In genomic region chr15:64521726-64522164, GRCh38 we compare ENCODE assay signal across 8 cellular contexts.
A peak's percentile ranks its signal among the peaks of the same experiment; 100 is the strongest.
DNase-seq lines count a peak whose midpoint lies in the region; ATAC-seq, FAIRE-seq and TF ChIP-seq lines count a peak whose summit lies in the region.

No MANE protein-coding gene starts in this region.

- DNase-seq in A549 (ENCODE audit: low read depth in 1 of 2, low spot score in 1 of 2) = peak; percentile 30 to 81
- DNase-seq in activated naive CD8-positive, alpha-beta T cell treated with anti-CD3 and anti-CD28 coated beads, Interleukin-2, amount 50 U/mL, for 24 hours = no peak
- DNase-seq in hypothalamus (lab: John Stamatoyannopoulos, UW) = peak in 36 of 51 donors; percentile 8 to 79 (median 42)
- DNase-seq in suprapubic skin (ENCODE audit: low spot score in 2 of 2) = no peak
- DNase-seq in GM12892 (ENCODE audit: insufficient read length) = no peak

- CTCF ChIA-PET in A549 (lab: Yijun Ruan, JAX) = interaction anchor here (0.9 to 1.3 kb wide), 3 partner anchors 61 to 165 kb away, joined by 3 read pairs; partner anchors contain the start of gene ZNF609

- H3K27ac ChIP-seq in A549 = peak overlapping the region in 1 of 2 experiments; percentile 52; a peak in 4 of 6 replicates
- H3K27ac ChIP-seq in KMS-11 = peak overlapping the region; percentile 50; the same call in 1 of the 2 replicates
- peak overlapping the region; percentile 60 for H3K27ac ChIP-seq in suprapubic skin

- H3K9me3 ChIP-seq in A549 = no peaks in the 10 kb centered on the region
- no peaks in the 10 kb centered on the region for H3K9me3 ChIP-seq in suprapubic skin

- H3K4me3 ChIP-seq in A549 (no peak overlapping the region), KMS-11 (IDR thresholded peaks at IDR 0.05; ENCODE audit: insufficient read depth, low read depth, low read length) (no peak overlapping the region), suprapubic skin (peak overlapping the region; percentile 3)

- WGBS in A549 (ENCODE audit: missing lambda C conversion rate) = under 1% methylated on average over 3 of the region's 3 CpGs
- WGBS in suprapubic skin = 10% methylated on average over 3 of the region's 3 CpGs

- no peaks in the 10 kb centered on the region for H3K27me3 Mint-ChIP-seq in activated naive CD8-positive, alpha-beta T cell treated with anti-CD3 and anti-CD28 coated beads, Interleukin-2, amount 50 U/mL, for 24 hours

- H3K79me2 ChIP-seq in KMS-11 (ENCODE audit: insufficient read depth, low read depth) = peaks cover 93% of the 10 kb centered on the region

- no peak for TF ChIP-seq RAD21 in A549 (conservative IDR thresholded peaks at IDR 0.05 in 1 of 2, IDR thresholded peaks at IDR 0.05 in 1 of 2)

- peaks cover 10% of the 10 kb centered on the region for H3K36me3 Mint-ChIP-seq in activated naive CD8-positive, alpha-beta T cell treated with anti-CD3 and anti-CD28 coated beads, Interleukin-2, amount 50 U/mL, for 24 hours (ENCODE audit: low read depth)

- no peak overlapping the region for H3K27ac Mint-ChIP-seq in activated naive CD8-positive, alpha-beta T cell treated with anti-CD3 and anti-CD28 coated beads, Interleukin-2, amount 50 U/mL, for 24 hours

- FAIRE-seq in A549 (lab: Jason Lieb, UNC) = no peak
- no peak for FAIRE-seq in GM12892 (lab: Jason Lieb, UNC)

- ATAC-seq in A549 = peak; percentile 89 to 91
- ATAC-seq in activated naive CD8-positive, alpha-beta T cell treated with anti-CD3 and anti-CD28 coated beads, Interleukin-2, amount 50 U/mL, for 24 hours = peak; percentile 33
- ATAC-seq in GM18909 (IDR thresholded peaks at IDR 0.05; ENCODE audit: poor library complexity, unreplicated experiment) = no peak
- no peak for ATAC-seq in GM19467 (IDR thresholded peaks at IDR 0.05; ENCODE audit: unreplicated experiment)

- H3K4me1 Mint-ChIP-seq in activated naive CD8-positive, alpha-beta T cell treated with anti-CD3 and anti-CD28 coated beads, Interleukin-2, amount 50 U/mL, for 24 hours = peaks cover 39% of the 10 kb centered on the region

- TF ChIP-seq EP300 in A549 (IDR thresholded peaks at IDR 0.05) (no peak), suprapubic skin (IDR thresholded peaks at IDR 0.05) (no peak)

- H3K4me2 ChIP-seq in A549 (peak overlapping the region; percentile 57), KMS-11 (peak overlapping the region; percentile 62)

- H3K9me3 Mint-ChIP-seq in activated naive CD8-positive, alpha-beta T cell treated with anti-CD3 and anti-CD28 coated beads, Interleukin-2, amount 50 U/mL, for 24 hours = no peaks in the 10 kb centered on the region

- TF ChIP-seq CTCF in A549 (IDR thresholded peaks at IDR 0.05) = no peak
- TF ChIP-seq CTCF in KMS-11 (conservative IDR thresholded peaks at IDR 0.05; ENCODE audit: low read depth, low read length) = no peak
- TF ChIP-seq CTCF in suprapubic skin (IDR thresholded peaks at IDR 0.05) = no peak

- no peaks in the 10 kb centered on the region for H3K36me3 ChIP-seq in KMS-11 (ENCODE audit: insufficient read depth)
- no peaks in the 10 kb centered on the region for H3K36me3 ChIP-seq in suprapubic skin

- POLR2A ChIA-PET in A549 (lab: Yijun Ruan, JAX) = interaction anchor here (0.6 kb wide), 1 partner anchor 425 kb away, joined by 3 read pairs; no protein-coding TSS in a partner anchor

- no peaks in the 10 kb centered on the region for H3K27me3 ChIP-seq in KMS-11 (ENCODE audit: insufficient read depth, low read depth)
- H3K27me3 ChIP-seq in suprapubic skin = no peaks in the 10 kb centered on the region

- no peak overlapping the region for H3K9ac ChIP-seq in KMS-11

- H4K20me1 ChIP-seq in KMS-11 (ENCODE audit: insufficient read depth) = peaks cover 9% of the 10 kb centered on the region; the same call in 1 of the 2 replicates

- no peak for TF ChIP-seq POLR2A in A549 (IDR thresholded peaks at IDR 0.05; ENCODE audit: low read length)
- no peak for TF ChIP-seq POLR2A in suprapubic skin (IDR thresholded peaks at IDR 0.05)
- no peak for TF ChIP-seq POLR2A in GM12892 (IDR thresholded peaks at IDR 0.05; ENCODE audit: low read depth, low read length)

- H3K4me3 Mint-ChIP-seq in activated naive CD8-positive, alpha-beta T cell treated with anti-CD3 and anti-CD28 coated beads, Interleukin-2, amount 50 U/mL, for 24 hours = no peak overlapping the region

- no peak overlapping the region for H2AFZ ChIP-seq in KMS-11 (ENCODE audit: low read depth)

- H3K4me1 ChIP-seq in A549 (peaks cover 39% of the 10 kb centered on the region), KMS-11 (ENCODE audit: low read depth, poor library complexity, severe bottlenecking) (peaks cover 85% of the 10 kb centered on the region), suprapubic skin (peaks cover 36% of the 10 kb centered on the region)

TF ChIP-seq in A549, 52 proteins besides CTCF, POLR2A, EP300 and RAD21:
- TF ChIP-seq ATOH8 (CRISPR knock-in tag; IDR thresholded peaks at IDR 0.05; ENCODE audit: low read depth) (no peak), CEBPB (IDR thresholded peaks at IDR 0.05) (peak; percentile 27 to 74; a peak in 3 of 4 replicates), HDAC2 (IDR thresholded peaks at IDR 0.05) (no peak), CBX8 (IDR thresholded peaks at IDR 0.05) (no peak), HOXB5 (CRISPR knock-in tag; IDR thresholded peaks at IDR 0.05) (no peak), HES2 (IDR thresholded peaks at IDR 0.05) (0 out of 2 replicates have a peak, but pooled peaks have one; percentile 10), GATA3 (IDR thresholded peaks at IDR 0.05; ENCODE audit: borderline replicate concordance) (peak; percentile 58), FOSL2 (IDR thresholded peaks at IDR 0.05) (no peak), FOSL2 (CRISPR knock-in tag; IDR thresholded peaks at IDR 0.05) (peak; percentile 49)

Comparison
In these comparisons a context has a peak if more than half of its experiments do, and no peak if none do; other contexts are left out.
1. ATAC-seq: peak in A549 (2 of 2) and activated naive CD8-positive, alpha-beta T cell treated with anti-CD3 and anti-CD28 coated beads, Interleukin-2, amount 50 U/mL, for 24 hours (single experiment); none in GM18909 (single experiment) and GM19467 (single experiment).
2. DNase-seq: peak in A549 (2 of 2) and hypothalamus (36 of 51); none in activated naive CD8-positive, alpha-beta T cell treated with anti-CD3 and anti-CD28 coated beads, Interleukin-2, amount 50 U/mL, for 24 hours (single experiment), suprapubic skin (0 of 2) and GM12892 (single experiment).